Comparison of ENCODE assay signal across 27 cellular contexts in the genomic region with DNA sequence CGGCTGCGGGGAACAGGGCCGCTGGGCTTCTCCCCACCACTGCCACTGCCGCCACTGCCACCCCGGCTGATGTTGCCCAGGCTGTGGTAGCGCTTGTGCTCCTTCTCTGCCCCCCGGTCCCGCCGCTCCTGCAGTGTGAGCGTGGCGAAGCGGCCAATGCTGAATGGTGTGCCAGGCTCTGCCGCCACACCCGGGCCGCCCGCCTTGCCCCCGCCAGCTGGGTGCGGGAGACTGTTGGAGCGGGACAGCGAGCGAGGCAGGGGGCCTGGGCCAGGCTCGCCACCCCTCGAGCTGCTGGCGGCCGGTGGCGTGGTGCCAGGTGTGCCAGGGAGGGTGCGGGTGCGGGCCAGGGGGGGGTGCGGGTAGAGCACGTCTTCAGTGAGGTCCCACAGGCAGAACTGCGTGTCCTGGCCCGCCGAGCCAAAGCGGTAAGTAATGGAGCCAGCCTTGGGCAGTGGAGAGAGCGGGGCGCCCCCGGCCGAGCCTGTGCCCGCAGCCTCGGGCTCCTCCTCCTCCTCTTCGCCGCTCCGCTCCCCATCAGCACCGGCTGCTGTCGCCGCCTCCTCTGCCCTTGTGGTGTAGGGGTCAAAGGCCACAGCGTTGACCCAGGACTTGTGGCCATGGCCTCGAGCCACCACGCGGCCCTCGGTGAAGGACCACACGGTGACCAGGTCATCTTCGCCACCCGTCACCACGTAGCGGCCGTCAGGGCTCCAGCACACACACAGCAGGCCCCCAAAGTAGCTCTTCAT. TPM values are rescaled to one million over a fixed set of nuclear protein-coding genes. Genes with fewer than 3 reads are reported as not detected.
DNase-seq lines count a peak whose midpoint lies in the region; ATAC-seq lines count a peak whose summit lies in the region.
"Had no signal": no experiment of that assay in that cellular context is flagged by ENCODE, and none has a peak within 500 bp of the region (broad histone marks: within the 10 kb centered on the region; RNA-seq: fewer than 3 reads in every experiment).

No MANE protein-coding gene starts in this region.

- no peaks in the 10 kb centered on the region for H3K9me3 ChIP-seq in neuronal stem cell (replicated peaks in 1 of 2; ENCODE audit: control insufficient read depth in 2 of 2, insufficient read depth in 1 of 2, low read depth in 1 of 2, low read length in 2 of 2)
- H3K9me3 ChIP-seq: neutrophil, Peyer's patch had no signal

- peak; percentile 11 for ATAC-seq in stimulated activated naive CD8-positive, alpha-beta T cell treated with anti-CD3 and anti-CD28 coated beads, Interleukin-15, amount 100 ng/mL, for 72 hours
- ATAC-seq in stimulated activated naive CD8-positive, alpha-beta T cell treated with anti-CD3 and anti-CD28 coated beads, Interleukin-15, Interleukin-2, amounts not matched to agents 100 U/mL and 50 U/mL, for 24 hours, result no peak
- ATAC-seq in HG03045 (IDR thresholded peaks at IDR 0.05; ENCODE audit: unreplicated experiment), result no peak
- ATAC-seq: activated CD4-positive, alpha-beta T cell treated with anti-CD3 and anti-CD28 coated beads for 36 hours; activated T-cell treated with anti-CD3 and anti-CD28 coated beads, Interleukin-2, amount 50 U/mL, for 4 hours had no signal

- H3K27ac ChIP-seq in neuronal stem cell (replicated peaks; ENCODE audit: low read length), result no peak overlapping the region
- H3K27ac ChIP-seq: hepatocyte, KMS-11, neutrophil had no signal

- no peak overlapping the region for H2AFZ ChIP-seq in neuronal stem cell (ENCODE audit: low read length)
- H2AFZ ChIP-seq: hepatocyte had no signal

- peaks cover 49 to 73% of the 10 kb centered on the region in 2 donors for H3K36me3 ChIP-seq in neuronal stem cell (replicated peaks in 1 of 2; ENCODE audit: control insufficient read depth in 2 of 2, insufficient read depth in 2 of 2, low read length in 2 of 2)

- no peak overlapping the region for H3K18ac ChIP-seq in neuronal stem cell (ENCODE audit: low read length)

- no peak overlapping the region for H2BK5ac ChIP-seq in neuronal stem cell (ENCODE audit: low read length)

- no peak overlapping the region for H3K4ac ChIP-seq in neuronal stem cell (ENCODE audit: low read length)

- no peak overlapping the region for H3K4me3 Mint-ChIP-seq in stimulated activated naive CD8-positive, alpha-beta T cell treated with anti-CD3 and anti-CD28 coated beads, Interleukin-15, amount 100 ng/mL, for 72 hours
- H3K4me3 Mint-ChIP-seq: activated CD4-positive, alpha-beta T cell treated with anti-CD3 and anti-CD28 coated beads for 36 hours; activated T-cell treated with anti-CD3 and anti-CD28 coated beads, Interleukin-2, amount 50 U/mL, for 4 hours; T-helper 1 cell treated with Interleukin-12 subunit alpha and Interleukin-12 subunit beta and Interleukin-4 antibody, amounts not matched to agents 30 μg/mL and 1 μg/mL, for 36 hours had no signal

- H4K91ac ChIP-seq in neuronal stem cell (ENCODE audit: low read depth, low read length, poor library complexity), result no peak overlapping the region

- no peaks in the 10 kb centered on the region for H3K27me3 ChIP-seq in neuronal stem cell (ENCODE audit: control insufficient read depth in 3 of 3, insufficient read depth in 3 of 3, low read depth in 1 of 3, low read length in 3 of 3)
- H3K27me3 ChIP-seq: hepatocyte, Peyer's patch had no signal

- H3K79me1 ChIP-seq in neuronal stem cell (ENCODE audit: low read depth, low read length), result peaks cover 12% of the 10 kb centered on the region

- H3K4me1 Mint-ChIP-seq in stimulated activated naive CD8-positive, alpha-beta T cell treated with anti-CD3 and anti-CD28 coated beads, Interleukin-15, amount 100 ng/mL, for 72 hours, result peaks cover 7% of the 10 kb centered on the region

- H2AK5ac ChIP-seq in neuronal stem cell (ENCODE audit: low read depth, low read length), result no peak overlapping the region

- no CpG with 5 or more reads among the region's 57 CpGs for WGBS in neuronal stem cell (ENCODE audit: extremely low coverage in 2 of 2, insufficient read length in 2 of 2, insufficient replicate concordance in 1 of 2), 2 donors

- H3K4me3 ChIP-seq in neuronal stem cell (ENCODE audit: low read length in 2 of 2), result peak overlapping the region in 1 of 2 donors; percentile 54
- H3K4me3 ChIP-seq: hepatocyte, lung, Peyer's patch had no signal

- DNase-seq in stimulated activated naive CD8-positive, alpha-beta T cell treated with anti-CD3 and anti-CD28 coated beads, Interleukin-15, amount 100 ng/mL, for 72 hours, result no peak
- DNase-seq in stimulated activated naive CD8-positive, alpha-beta T cell treated with anti-CD3 and anti-CD28 coated beads, Interleukin-15, Interleukin-2, amounts not matched to agents 100 U/mL and 50 U/mL, for 24 hours, result no peak
- no peak for DNase-seq in neuronal stem cell (ENCODE audit: low spot score)
- DNase-seq in NCI-H524 (lab: John Stamatoyannopoulos, UW), result no peak
- DNase-seq in mucosa of gallbladder (ENCODE audit: low spot score), result no peak
- DNase-seq: activated CD4-positive, alpha-beta T cell treated with anti-CD3 and anti-CD28 coated beads for 36 hours; activated naive CD4-positive, alpha-beta T cell treated with Interleukin-2 at 50 U/mL for 16 hours; activated T-cell treated with anti-CD3 and anti-CD28 coated beads, Interleukin-2, amount 50 U/mL, for 4 hours; amygdala; COR-L47; NCI-H1436 treated with DMSO at 0.1 percent for 48 hours; NCI-H2171; NCI-H526 had no signal

- H3K27ac Mint-ChIP-seq in stimulated activated naive CD8-positive, alpha-beta T cell treated with anti-CD3 and anti-CD28 coated beads, Interleukin-15, amount 100 ng/mL, for 72 hours, result no peak overlapping the region
- H3K27ac Mint-ChIP-seq: activated CD4-positive, alpha-beta T cell treated with anti-CD3 and anti-CD28 coated beads for 36 hours; T-helper 1 cell treated with Interleukin-12 subunit alpha and Interleukin-12 subunit beta and Interleukin-4 antibody, amounts not matched to agents 30 μg/mL and 1 μg/mL, for 36 hours had no signal

- H3K23ac ChIP-seq in neuronal stem cell (ENCODE audit: low read depth, low read length, poor library complexity), result no peak overlapping the region

- H3K9ac ChIP-seq in neuronal stem cell (ENCODE audit: low read depth, low read length, poor library complexity), result peak overlapping the region; percentile 21
- H3K9ac ChIP-seq: KMS-11 had no signal

- peaks cover 48% of the 10 kb centered on the region for H3K27me3 Mint-ChIP-seq in stimulated activated naive CD8-positive, alpha-beta T cell treated with anti-CD3 and anti-CD28 coated beads, Interleukin-15, amount 100 ng/mL, for 72 hours

- no peak overlapping the region for H2BK120ac ChIP-seq in neuronal stem cell (ENCODE audit: low read depth, low read length)

- H3K4me1 ChIP-seq in neuronal stem cell (ENCODE audit: control insufficient read depth in 2 of 2, insufficient read depth in 1 of 2, low read depth in 1 of 2, low read length in 2 of 2), result peaks cover 10 to 19% of the 10 kb centered on the region in 2 donors

- no peak overlapping the region for H2BK15ac ChIP-seq in neuronal stem cell (ENCODE audit: low read length)

- no peaks in the 10 kb centered on the region for H3K9me3 Mint-ChIP-seq in stimulated activated naive CD8-positive, alpha-beta T cell treated with anti-CD3 and anti-CD28 coated beads, Interleukin-15, amount 100 ng/mL, for 72 hours
- H3K9me3 Mint-ChIP-seq: activated T-cell treated with anti-CD3 and anti-CD28 coated beads, Interleukin-2, amount 50 U/mL, for 4 hours; T-helper 1 cell treated with Interleukin-12 subunit alpha and Interleukin-12 subunit beta and Interleukin-4 antibody, amounts not matched to agents 30 μg/mL and 1 μg/mL, for 36 hours had no signal

- H4K8ac ChIP-seq in neuronal stem cell (ENCODE audit: low read depth, low read length), result no peak overlapping the region

- no peak overlapping the region for H3K4me2 ChIP-seq in neuronal stem cell (ENCODE audit: insufficient read depth, low read length, poor library complexity, severe bottlenecking)
- H3K4me2 ChIP-seq: hepatocyte, KMS-11 had no signal

- H2BK12ac ChIP-seq in neuronal stem cell (ENCODE audit: low read length), result no peak overlapping the region

- H3K14ac ChIP-seq in neuronal stem cell (ENCODE audit: low read length), result peak overlapping the region; percentile 56

RNA-seq across cellular contexts. Expression of gene DMPK, which starts 3.7 kb away (rescaled TPM):
- 29.4 TPM for polyA plus RNA-seq in neuronal stem cell (2013, experiment 1 of 2)
- 28.6 TPM for polyA plus RNA-seq in neuronal stem cell (2013, experiment 2 of 2)
- total RNA-seq in mucosa of gallbladder, result 163 TPM

RNA-seq across cellular contexts. Expression of gene DMWD, which starts 6.7 kb away (rescaled TPM):
- polyA plus RNA-seq in neuronal stem cell (2013, experiment 1 of 2), result 36.3 TPM
- polyA plus RNA-seq in neuronal stem cell (2013, experiment 2 of 2), result 35.8 TPM
- 66.0 TPM for total RNA-seq in mucosa of gallbladder

RNA-seq across cellular contexts. Expression of gene SIX5, which starts 16.9 kb away (rescaled TPM):
- polyA plus RNA-seq in neuronal stem cell (2013, experiment 1 of 2), result 34.8 TPM
- 34.5 TPM for polyA plus RNA-seq in neuronal stem cell (2013, experiment 2 of 2)
- total RNA-seq in mucosa of gallbladder, result 29.6 TPM

RNA-seq across cellular contexts. Expression of gene RSPH6A, which starts 29.2 kb away (rescaled TPM):
- polyA plus RNA-seq in neuronal stem cell (2013, experiment 1 of 2), result not detected
- polyA plus RNA-seq in neuronal stem cell (2013, experiment 2 of 2), result 0.03 TPM
- total RNA-seq in mucosa of gallbladder, result 0.09 TPM
- total RNA-seq: hepatocyte, HT-29, SK-MEL-5 had no signal
- polyA plus RNA-seq: BJ, hepatocyte had no signal

RNA-seq across cellular contexts. Expression of gene MEIOSIN, which starts 52.7 kb away (rescaled TPM):
- polyA plus RNA-seq in neuronal stem cell (2013, experiment 1 of 2), result 0.01 TPM
- 0.03 TPM for polyA plus RNA-seq in neuronal stem cell (2013, experiment 2 of 2)
- not detected for total RNA-seq in mucosa of gallbladder
- total RNA-seq: A673; activated CD4-positive, alpha-beta T cell treated with anti-CD3 and anti-CD28 coated beads for 36 hours; activated T-cell treated with anti-CD3 and anti-CD28 coated beads, Interleukin-2, amount 50 U/mL, for 4 hours; dermis microvascular lymphatic vessel endothelial cell; endothelial cell of umbilical vein; hepatocyte; HT-29; lung; Peyer's patch; ureter had no signal
- polyA plus RNA-seq: BJ, endothelial cell of umbilical vein, hepatocyte, lung had no signal
